Comparison of ENCODE assay signal across 8 cellular contexts in the genomic region with DNA sequence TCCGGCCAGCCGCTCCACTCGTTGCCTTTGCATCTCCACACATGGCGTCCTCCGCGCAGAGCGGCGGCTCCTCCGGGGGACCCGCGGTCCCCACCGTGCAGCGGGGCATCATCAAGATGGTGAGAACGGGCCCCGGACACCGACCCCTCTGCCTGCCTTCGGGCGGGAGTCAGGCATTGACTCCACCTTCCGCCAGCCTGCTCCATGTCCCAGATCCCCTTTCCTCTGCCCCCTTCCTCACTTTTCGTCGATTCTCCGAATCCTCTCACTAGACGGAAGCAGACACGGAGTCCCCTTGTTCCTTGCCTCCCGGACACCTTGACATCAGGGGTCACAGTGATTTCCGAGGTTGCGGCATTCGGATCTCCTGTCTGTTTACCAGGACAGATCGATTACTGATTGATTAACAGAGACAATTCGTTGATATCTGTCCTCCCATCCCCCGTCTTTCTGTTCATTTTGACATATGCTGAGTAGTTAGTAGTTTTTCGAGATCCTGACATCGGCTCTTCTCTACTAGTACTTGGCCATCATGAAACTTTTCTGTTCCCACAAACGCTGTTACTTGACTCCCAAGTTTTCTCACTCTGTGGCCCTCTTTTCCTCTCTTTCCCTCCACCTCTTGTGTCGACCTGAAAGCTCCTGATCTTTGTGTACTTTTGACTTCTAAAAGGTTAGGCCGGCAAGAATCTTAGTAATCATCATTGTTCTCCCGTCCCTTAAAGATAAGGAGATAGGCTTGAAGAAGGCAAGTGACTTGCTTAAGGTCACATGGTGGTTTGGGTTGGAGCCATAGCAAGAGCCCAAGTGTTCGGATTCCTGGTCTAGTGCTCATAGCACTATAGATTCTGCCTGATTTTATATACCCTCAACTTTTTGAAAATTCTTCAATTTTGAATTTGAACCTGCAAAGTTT. TPM values are rescaled to one million over a fixed set of nuclear protein-coding genes. Genes with fewer than 3 reads are reported as not detected.
A peak's percentile ranks its signal among the peaks of the same experiment; 100 is the strongest.
DNase-seq lines count a peak whose midpoint lies in the region; ATAC-seq and TF ChIP-seq lines count a peak whose summit lies in the region.

No MANE protein-coding gene starts in this region.

- no peaks in the 10 kb centered on the region for H3K9me3 ChIP-seq in tibial nerve

- H4K20me1 ChIP-seq in KMS-11 (ENCODE audit: insufficient read depth) = peaks cover 31% of the 10 kb centered on the region

- H3K9ac ChIP-seq in KMS-11 = peak overlapping the region; percentile 94

- H3K9me3 Mint-ChIP-seq in CD14-positive monocyte = peaks cover 0 to 7% (median 0%) of the 10 kb centered on the region in 7 donors

- no peak for TF ChIP-seq POLR2A in tibial nerve (IDR thresholded peaks at IDR 0.05)

- H3K4me2 ChIP-seq in KMS-11 = peak overlapping the region; percentile 91

- H3K36me3 ChIP-seq in KMS-11 (ENCODE audit: insufficient read depth) (no peaks in the 10 kb centered on the region), tibial nerve (no peaks in the 10 kb centered on the region)

- peaks cover 56% of the 10 kb centered on the region for H3K79me2 ChIP-seq in KMS-11 (ENCODE audit: insufficient read depth, low read depth)

- peaks cover 51% of the 10 kb centered on the region for H3K4me1 Mint-ChIP-seq in CD14-positive monocyte

- ATAC-seq in GM19455 (IDR thresholded peaks at IDR 0.05; ENCODE audit: unreplicated experiment) (peak; percentile 19), left colon (peak; percentile 16)

- peak overlapping the region; percentile 91 to 98 (median 97) for H3K27ac Mint-ChIP-seq in CD14-positive monocyte

- in situ Hi-C loops in astrocyte of the cerebellum (cut with HindIII; ENCODE audit: low sequenced_read_pairs) = no loop called here

- H2AFZ ChIP-seq in KMS-11 (ENCODE audit: low read depth) = peak overlapping the region; percentile 55

- H3K4me3 ChIP-seq in KMS-11 (IDR thresholded peaks at IDR 0.05; ENCODE audit: insufficient read depth, low read depth, low read length) (peak overlapping the region; percentile 50), astrocyte of the cerebellum (ENCODE audit: low read depth, low read length) (peak overlapping the region; percentile 98), tibial nerve (peak overlapping the region; percentile 67 to 98 (median 78))

- 2% methylated on average over 38 of the region's 38 CpGs for WGBS in tibial nerve, 2 donors

- peaks cover 0 to 2% (median 0%) of the 10 kb centered on the region in 3 donors for H3K27me3 Mint-ChIP-seq in CD14-positive monocyte (ENCODE audit: low read depth in 3 of 3)

- H3K27ac ChIP-seq in KMS-11 = peak overlapping the region; percentile 75
- H3K27ac ChIP-seq in tibial nerve = peak overlapping the region; percentile 49 to 96 (median 93)

- TF ChIP-seq CTCF in CD14-positive monocyte (IDR thresholded peaks at IDR 0.05) = no peak
- no peak for TF ChIP-seq CTCF in KMS-11 (conservative IDR thresholded peaks at IDR 0.05; ENCODE audit: low read depth, low read length)
- no peak for TF ChIP-seq CTCF in astrocyte of the cerebellum (IDR thresholded peaks at IDR 0.05; ENCODE audit: low read depth, low read length, missing control alignments)
- no peak for TF ChIP-seq CTCF in tibial nerve (IDR thresholded peaks at IDR 0.05)

- H3K4me1 ChIP-seq in KMS-11 (ENCODE audit: low read depth, poor library complexity, severe bottlenecking) (peaks cover 27% of the 10 kb centered on the region), tibial nerve (peaks cover 0 to 37% (median 30%) of the 10 kb centered on the region in 4 donors)

- H3K27me3 ChIP-seq in KMS-11 (ENCODE audit: insufficient read depth, low read depth) = no peaks in the 10 kb centered on the region
- H3K27me3 ChIP-seq in tibial nerve = no peaks in the 10 kb centered on the region

- DNase-seq in CD14-positive monocyte (ENCODE audit: low spot score) (no peak), astrocyte of the cerebellum (ENCODE audit: low read depth) (no peak), left colon (no peak), tibial nerve (ENCODE audit: low spot score in 2 of 2) (no peak), activated gamma-delta T cell (lab: John Stamatoyannopoulos, UW) (no peak), NOMO-1 treated with DMSO at 0.1 percent for 48 hours (lab: John Stamatoyannopoulos, UW; ENCODE audit: unreplicated experiment) (no peak)

- peak overlapping the region; percentile 98 to 99 for H3K4me3 Mint-ChIP-seq in CD14-positive monocyte

- peaks cover 5 to 9% of the 10 kb centered on the region in 2 donors for H3K36me3 Mint-ChIP-seq in CD14-positive monocyte

- intact Hi-C loops in CD14-positive monocyte (cut with micrococcal nuclease) (loop anchor here (5.0 to 10.0 kb wide), 2 partner anchors 65 to 258 kb away; a partner anchor contains a TSS), left colon (cut with DNase I, micrococcal nuclease) (no loop called here)

- no peak for TF ChIP-seq EP300 in tibial nerve (IDR thresholded peaks at IDR 0.05)

RNA-seq across cellular contexts. Expression of a gene that starts 0.6 kb away (rescaled TPM):
- polyA plus RNA-seq in CD14-positive monocyte = 10 to 100 TPM; 79.8 to 97.3 TPM
- 100 to 1,000 TPM; 108 to 123 TPM for total RNA-seq in left colon
- total RNA-seq in tibial nerve = 100 to 1,000 TPM in 1 of 4 donors, 10 to 100 TPM in 3; 70.8 to 141 (median 85.7) TPM

RNA-seq across cellular contexts. Expression of a gene that starts 34.6 kb away (rescaled TPM):
- not detected for polyA plus RNA-seq in CD14-positive monocyte
- 1 to 10 TPM in 1 of 2 donors, under 1 TPM in 1; 0.98 to 1.6 TPM for total RNA-seq in left colon
- not detected for total RNA-seq in tibial nerve

RNA-seq across cellular contexts. Expression of a gene that starts 59.1 kb away (rescaled TPM):
- polyA plus RNA-seq in CD14-positive monocyte = under 1 TPM in 1 of 2 donors, not detected in 1; 0.34 TPM
- total RNA-seq in left colon (1 to 10 TPM in 1 of 2 donors, under 1 TPM in 1; 0.64 to 1.3 TPM), tibial nerve (1 to 10 TPM in 3 of 4 donors, under 1 TPM in 1; 0.63 to 2.7 (median 1.6) TPM)

Comparison
In these comparisons a context has a peak if more than half of its experiments do, and no peak if none do; other contexts are left out.
1. intact Hi-C loops: an anchor here in CD14-positive monocyte (5.0 to 10.0 kb wide); none called in left colon.